In genomic region chr16:75257886-75258806, GRCh38 we compare ENCODE assay signal across 16 cellular contexts. TPM values are rescaled to one million over a fixed set of nuclear protein-coding genes. Genes with fewer than 3 reads are reported as not detected.
DNase-seq lines count a peak whose midpoint lies in the region; ATAC-seq and TF ChIP-seq lines count a peak whose summit lies in the region.
"Had no signal": no experiment of that assay in that cellular context is flagged by ENCODE, and none has a peak within 500 bp of the region (broad histone marks: within the 10 kb centered on the region; RNA-seq: fewer than 3 reads in every experiment).

No MANE protein-coding gene starts in this region.

- H3K4me2 ChIP-seq in GM23248 (ENCODE audit: unreplicated experiment): no peak overlapping the region
- H3K4me2 ChIP-seq: PC-9 had no signal

- H3K36me3 ChIP-seq in GM23248 (ENCODE audit: low read depth): no peaks in the 10 kb centered on the region
- H3K36me3 ChIP-seq in RWPE2 (ENCODE audit: low read depth): peaks cover 27% of the 10 kb centered on the region
- peaks cover 11% of the 10 kb centered on the region for H3K36me3 ChIP-seq in iPS-15b (ENCODE audit: control insufficient read depth, insufficient read depth, low read length)
- H3K36me3 ChIP-seq in skeletal muscle tissue (ENCODE audit: control insufficient read depth in 3 of 3, insufficient read depth in 3 of 3, low read length in 3 of 3): peaks cover 0 to 4% (median 4%) of the 10 kb centered on the region in 3 donors

- H3K4me1 ChIP-seq in GM23248 (ENCODE audit: insufficient read depth): peaks cover 53% of the 10 kb centered on the region
- peaks cover 37% of the 10 kb centered on the region for H3K4me1 ChIP-seq in RWPE2 (ENCODE audit: insufficient read depth, poor library complexity, severe bottlenecking)
- peaks cover 21% of the 10 kb centered on the region for H3K4me1 ChIP-seq in iPS-15b (ENCODE audit: control insufficient read depth, insufficient read depth, low read length)
- H3K4me1 ChIP-seq in skeletal muscle tissue (ENCODE audit: control insufficient read depth in 3 of 3, insufficient read depth in 3 of 3, low read length in 3 of 3): peaks cover 81 to 90% (median 81%) of the 10 kb centered on the region in 3 donors

- 69 to 78% methylated on average over 19 to 21 of the region's 21 CpGs for WGBS in GM23248 (ENCODE audit: low coverage in 1 of 2, low lambda C conversion rate in 2 of 2, missing lambda C conversion rate in 2 of 2), 2 experiments

- H3K4me3 ChIP-seq in GM23248: no peak overlapping the region
- H3K4me3 ChIP-seq in RWPE2 (ENCODE audit: severe bottlenecking): no peak overlapping the region
- H3K4me3 ChIP-seq in iPS-15b (ENCODE audit: low read depth, low read length): no peak overlapping the region
- H3K4me3 ChIP-seq in skeletal muscle tissue (ENCODE audit: low read length in 3 of 3): peak overlapping the region in 1 of 3 donors; percentile 22
- H3K4me3 ChIP-seq: PC-9 had no signal

- H3K79me2 ChIP-seq in GM23248 (ENCODE audit: insufficient read depth): peaks cover 97% of the 10 kb centered on the region

- peaks cover 28% of the 10 kb centered on the region for H3F3A ChIP-seq in GM23248 (ENCODE audit: insufficient read depth)

- no peak for DNase-seq in GM23248
- peak; percentile 60 for DNase-seq in RWPE2 (ENCODE audit: low spot score)
- DNase-seq in GM20000 (ENCODE audit: low spot score): no peak
- no peak for DNase-seq in AG20443 (ENCODE audit: low spot score)
- DNase-seq in glomerular visceral epithelial cell (ENCODE audit: extremely low spot score): no peak
- DNase-seq: activated CD4-positive, alpha-beta T cell treated with anti-CD3 and anti-CD28 coated beads, Interleukin-2, amount 10 ng/mL, durations not matched to agents 24 days and 14 days; activated T-cell treated with anti-CD3 and anti-CD28 coated beads, Interleukin-2, amount 50 U/mL, for 4 hours; NCI-H446; PC-9; retina; stimulated activated naive B cell treated with anti-CD40 and anti-IgM and Interleukin-4, amounts not matched to agents 10 μg/mL and 1 μg/mL and 100 μg/mL, for 72 hours had no signal

- H3K27ac ChIP-seq in GM23248 (no peak overlapping the region), RWPE2 (ENCODE audit: poor library complexity, severe bottlenecking) (peak overlapping the region; percentile 94), skeletal muscle tissue (ENCODE audit: low read depth, low read length) (peak overlapping the region; percentile 83)
- H3K27ac ChIP-seq: PC-9 had no signal

- H3K9me2 ChIP-seq in GM23248 (ENCODE audit: insufficient read depth): no peaks in the 10 kb centered on the region

- H3K9ac ChIP-seq in GM23248 (peak overlapping the region; percentile 72; the same call in 1 of the 2 replicates), iPS-15b (ENCODE audit: low read depth, low read length) (peak overlapping the region; percentile 54), skeletal muscle tissue (ENCODE audit: low read depth in 1 of 3, low read length in 3 of 3) (peak overlapping the region in 2 of 3 donors; percentile 51 to 69)

- in situ Hi-C loops in GM23248 (cut with MboI): no loop called here

- H3K9me3 ChIP-seq in GM23248 (ENCODE audit: low read depth) (no peaks in the 10 kb centered on the region), RWPE2 (ENCODE audit: severe bottlenecking) (no peaks in the 10 kb centered on the region), iPS-15b (ENCODE audit: control insufficient read depth, insufficient read depth, low read length) (no peaks in the 10 kb centered on the region), skeletal muscle tissue (ENCODE audit: control insufficient read depth in 3 of 3, low read length in 3 of 3) (no peaks in the 10 kb centered on the region)

- no peak overlapping the region for H2AFZ ChIP-seq in GM23248
- H2AFZ ChIP-seq: PC-9 had no signal

- ATAC-seq in RWPE2 (ENCODE audit: low read depth) (no peak), GM21786 (IDR thresholded peaks at IDR 0.05; ENCODE audit: unreplicated experiment) (no peak)
- ATAC-seq: activated T-cell treated with anti-CD3 and anti-CD28 coated beads, Interleukin-2, amount 50 U/mL, for 4 hours had no signal

- H3K27me3 ChIP-seq in GM23248 (replicated peaks; ENCODE audit: insufficient read depth): no peaks in the 10 kb centered on the region
- no peaks in the 10 kb centered on the region for H3K27me3 ChIP-seq in RWPE2 (ENCODE audit: insufficient read depth, poor library complexity, severe bottlenecking)
- H3K27me3 ChIP-seq in iPS-15b (ENCODE audit: control insufficient read depth, insufficient read depth, low read length): no peaks in the 10 kb centered on the region
- no peaks in the 10 kb centered on the region for H3K27me3 ChIP-seq in skeletal muscle tissue (ENCODE audit: control insufficient read depth in 3 of 3, insufficient read depth in 3 of 3, low read length in 3 of 3)

- TF ChIP-seq CTCF in RWPE2 (IDR thresholded peaks at IDR 0.05; ENCODE audit: poor library complexity, severe bottlenecking) (no peak), GM20000 (IDR thresholded peaks at IDR 0.05; ENCODE audit: extremely low read depth, missing control alignments) (no peak)

- peaks cover 14% of the 10 kb centered on the region; the same call in 1 of the 2 replicates for H4K20me1 ChIP-seq in GM23248 (ENCODE audit: insufficient read depth)

RNA-seq across cellular contexts. Expression of gene BCAR1, which starts 6.7 kb away (rescaled TPM):
- total RNA-seq in GM23248 (2014; rRNA removed; shearing (Covaris generic)): 84.0 and 87.0 TPM in 2 replicates
- polyA plus RNA-seq in GM23248 (2016; fragmentation: Nextera tagmentation; extraction: Ambion mirVana): 52.9 and 56.1 TPM in 2 replicates
- 19.3 TPM for total RNA-seq in skeletal muscle tissue

RNA-seq across cellular contexts. Expression of gene CTRB1, which starts 39.4 kb away (rescaled TPM):
- total RNA-seq in GM23248 (2014; rRNA removed; shearing (Covaris generic)): not detected in 2 replicates
- not detected in 2 replicates for polyA plus RNA-seq in GM23248 (2016; fragmentation: Nextera tagmentation; extraction: Ambion mirVana)
- total RNA-seq in skeletal muscle tissue: not detected
- total RNA-seq: activated CD4-positive, alpha-beta T cell treated with anti-CD3 and anti-CD28 coated beads, Interleukin-2, amount 10 ng/mL, durations not matched to agents 24 days and 14 days; fibroblast of villous mesenchyme; HT-29; PC-9 had no signal

RNA-seq across cellular contexts. Expression of gene CTRB2, which starts 51.2 kb away (rescaled TPM):
- total RNA-seq in GM23248 (2014; rRNA removed; shearing (Covaris generic)): not detected in 2 replicates
- polyA plus RNA-seq in GM23248 (2016; fragmentation: Nextera tagmentation; extraction: Ambion mirVana): not detected in 2 replicates
- not detected for total RNA-seq in skeletal muscle tissue
- total RNA-seq: activated CD4-positive, alpha-beta T cell treated with anti-CD3 and anti-CD28 coated beads, Interleukin-2, amount 10 ng/mL, durations not matched to agents 24 days and 14 days; fibroblast of villous mesenchyme; HT-29; PC-9 had no signal
